Comparison of ENCODE assay signal across 8 cellular contexts in the genomic region with DNA sequence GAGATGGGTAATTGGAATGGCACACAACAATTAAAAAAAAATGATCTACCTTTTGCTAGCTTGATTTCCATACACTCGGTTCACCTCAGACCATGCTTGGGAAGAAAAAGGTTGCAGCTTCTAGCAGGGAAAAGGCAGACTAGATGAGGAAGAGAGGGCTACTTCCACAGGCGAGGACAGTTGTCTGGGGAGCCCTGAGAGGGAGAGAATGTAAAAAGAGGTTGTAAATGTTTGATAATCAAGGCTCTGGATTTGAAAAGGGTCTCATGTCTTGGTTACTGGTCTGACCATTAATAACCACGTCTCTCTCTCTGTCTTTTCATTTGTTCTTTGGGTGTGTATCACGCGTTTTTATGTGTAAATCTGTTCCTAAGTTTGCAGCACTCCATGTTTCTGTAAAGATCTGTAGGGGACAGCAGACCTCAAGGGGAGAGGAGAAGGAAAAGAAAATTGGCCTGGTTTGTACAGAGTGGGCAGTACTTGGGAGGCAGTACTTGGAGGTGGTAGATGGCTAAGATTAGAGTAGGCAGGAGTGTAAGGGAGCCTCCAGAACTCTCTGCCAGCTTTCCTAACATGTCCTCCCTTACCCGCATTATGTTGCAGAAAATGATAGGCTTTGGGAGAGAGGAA. TPM values are rescaled to one million over a fixed set of nuclear protein-coding genes. Genes with fewer than 3 reads are reported as not detected.
A peak's percentile ranks its signal among the peaks of the same experiment; 100 is the strongest.
DNase-seq lines count a peak whose midpoint lies in the region; ATAC-seq and TF ChIP-seq lines count a peak whose summit lies in the region.

No MANE protein-coding gene starts in this region.

- H3K27ac Mint-ChIP-seq in activated T-cell treated with anti-CD3 and anti-CD28 coated beads, Interleukin-2, amount 50 U/mL, for 24 hours: peak overlapping the region; percentile 94
- peak overlapping the region; percentile 99 for H3K27ac Mint-ChIP-seq in T-helper 17 cell

- H3K36me3 Mint-ChIP-seq in activated T-cell treated with anti-CD3 and anti-CD28 coated beads, Interleukin-2, amount 50 U/mL, for 24 hours (ENCODE audit: low read depth): peaks cover 17% of the 10 kb centered on the region
- H3K36me3 Mint-ChIP-seq in T-helper 17 cell (ENCODE audit: low read depth): no peaks in the 10 kb centered on the region

- no peak for TF ChIP-seq CTCF in osteoblast (IDR thresholded peaks at IDR 0.05; ENCODE audit: extremely low read depth, low read depth, low read length)

- peak overlapping the region; percentile 81 for H3K4me3 ChIP-seq in osteoblast (ENCODE audit: insufficient read depth, low read length)

- peaks cover 12% of the 10 kb centered on the region for H3K36me3 ChIP-seq in osteoblast (ENCODE audit: insufficient read depth, low read length)

- no peaks in the 10 kb centered on the region for H3K9me3 Mint-ChIP-seq in activated T-cell treated with anti-CD3 and anti-CD28 coated beads, Interleukin-2, amount 50 U/mL, for 24 hours

- no peaks in the 10 kb centered on the region for H3K9me3 ChIP-seq in T-helper 17 cell (ENCODE audit: control insufficient read depth, low read length, poor library complexity, severe bottlenecking)
- no peaks in the 10 kb centered on the region for H3K9me3 ChIP-seq in osteoblast (ENCODE audit: low read depth, low read length)

- no peak for DNase-seq in activated T-cell treated with anti-CD3 and anti-CD28 coated beads, Interleukin-2, amount 50 U/mL, for 24 hours
- DNase-seq in activated T-cell treated with anti-CD3 and anti-CD28 coated beads for 4 hours: no peak
- no peak for DNase-seq in T-helper 17 cell
- peak; percentile 13 for DNase-seq in fibroblast of the conjunctiva (ENCODE audit: low read depth)
- DNase-seq in osteoblast (ENCODE audit: insufficient read length, low spot score, missing footprints): peak; percentile 27
- DNase-seq in activated CD4-positive, CD25-positive, alpha-beta regulatory T cell treated with anti-CD3 and anti-CD28 coated beads, Interleukin-2, amount 50 U/mL, for 72 hours: no peak

- peaks cover 16% of the 10 kb centered on the region for H3K27me3 Mint-ChIP-seq in activated T-cell treated with anti-CD3 and anti-CD28 coated beads, Interleukin-2, amount 50 U/mL, for 24 hours
- H3K27me3 Mint-ChIP-seq in T-helper 17 cell: no peaks in the 10 kb centered on the region

- peaks cover 12% of the 10 kb centered on the region for H3K79me2 ChIP-seq in osteoblast (ENCODE audit: insufficient read depth, low read length)

- H3K4me2 ChIP-seq in osteoblast (ENCODE audit: insufficient read depth, low read length): peak overlapping the region; percentile 75

- peak overlapping the region; percentile 87 for H3K4me3 Mint-ChIP-seq in activated T-cell treated with anti-CD3 and anti-CD28 coated beads, Interleukin-2, amount 50 U/mL, for 24 hours
- peak overlapping the region; percentile 96 for H3K4me3 Mint-ChIP-seq in T-helper 17 cell

- no peaks in the 10 kb centered on the region for H3K27me3 ChIP-seq in osteoblast (ENCODE audit: insufficient read depth, low read length)

- H3K4me1 Mint-ChIP-seq in activated T-cell treated with anti-CD3 and anti-CD28 coated beads, Interleukin-2, amount 50 U/mL, for 24 hours (ENCODE audit: low read depth): peaks cover 29% of the 10 kb centered on the region
- H3K4me1 Mint-ChIP-seq in T-helper 17 cell: peaks cover 23% of the 10 kb centered on the region

- H3K4me1 ChIP-seq in osteoblast (ENCODE audit: insufficient read depth, low read length): peaks cover 5% of the 10 kb centered on the region

- ATAC-seq in HG03064 (IDR thresholded peaks at IDR 0.05; ENCODE audit: low read depth, unreplicated experiment): peak; percentile 17
- peak; percentile 6 for ATAC-seq in T-helper 17 cell
- no peak for ATAC-seq in HG02970 (IDR thresholded peaks at IDR 0.05; ENCODE audit: low FRiP score, unreplicated experiment)

- H4K20me1 ChIP-seq in osteoblast (ENCODE audit: insufficient read depth, low read length): peaks cover 9% of the 10 kb centered on the region

- H2AFZ ChIP-seq in osteoblast (ENCODE audit: low read length): peak overlapping the region; percentile 94

- peak overlapping the region; percentile 80 for H3K27ac ChIP-seq in osteoblast (ENCODE audit: low read depth, low read length)

RNA-seq across cellular contexts. Expression of a gene that starts 0.8 kb away (rescaled TPM):
- total RNA-seq in T-helper 17 cell (10 to 100 TPM in 1 of 2 donors, 1 to 10 TPM in 1; 9.3 to 12.6 TPM), osteoblast (19.7 and 21.7 TPM in 2 replicates)

RNA-seq across cellular contexts. Expression of a gene that starts 51.2 kb away (rescaled TPM):
- 10 to 100 TPM; 26.8 to 38.9 TPM for total RNA-seq in T-helper 17 cell
- total RNA-seq in osteoblast: 2.9 and 3.5 TPM in 2 replicates

Comparison
In these comparisons a context has a peak if more than half of its experiments do, and no peak if none do; other contexts are left out.
1. DNase-seq: peak in fibroblast of the conjunctiva (single experiment) and osteoblast (single experiment); none in activated T-cell treated with anti-CD3 and anti-CD28 coated beads, Interleukin-2, amount 50 U/mL, for 24 hours (single experiment), activated T-cell treated with anti-CD3 and anti-CD28 coated beads for 4 hours (single experiment), T-helper 17 cell (0 of 3) and activated CD4-positive, CD25-positive, alpha-beta regulatory T cell treated with anti-CD3 and anti-CD28 coated beads, Interleukin-2, amount 50 U/mL, for 72 hours (single experiment).